ENCODE assay signal across 12 cellular contexts in the genomic region with DNA sequence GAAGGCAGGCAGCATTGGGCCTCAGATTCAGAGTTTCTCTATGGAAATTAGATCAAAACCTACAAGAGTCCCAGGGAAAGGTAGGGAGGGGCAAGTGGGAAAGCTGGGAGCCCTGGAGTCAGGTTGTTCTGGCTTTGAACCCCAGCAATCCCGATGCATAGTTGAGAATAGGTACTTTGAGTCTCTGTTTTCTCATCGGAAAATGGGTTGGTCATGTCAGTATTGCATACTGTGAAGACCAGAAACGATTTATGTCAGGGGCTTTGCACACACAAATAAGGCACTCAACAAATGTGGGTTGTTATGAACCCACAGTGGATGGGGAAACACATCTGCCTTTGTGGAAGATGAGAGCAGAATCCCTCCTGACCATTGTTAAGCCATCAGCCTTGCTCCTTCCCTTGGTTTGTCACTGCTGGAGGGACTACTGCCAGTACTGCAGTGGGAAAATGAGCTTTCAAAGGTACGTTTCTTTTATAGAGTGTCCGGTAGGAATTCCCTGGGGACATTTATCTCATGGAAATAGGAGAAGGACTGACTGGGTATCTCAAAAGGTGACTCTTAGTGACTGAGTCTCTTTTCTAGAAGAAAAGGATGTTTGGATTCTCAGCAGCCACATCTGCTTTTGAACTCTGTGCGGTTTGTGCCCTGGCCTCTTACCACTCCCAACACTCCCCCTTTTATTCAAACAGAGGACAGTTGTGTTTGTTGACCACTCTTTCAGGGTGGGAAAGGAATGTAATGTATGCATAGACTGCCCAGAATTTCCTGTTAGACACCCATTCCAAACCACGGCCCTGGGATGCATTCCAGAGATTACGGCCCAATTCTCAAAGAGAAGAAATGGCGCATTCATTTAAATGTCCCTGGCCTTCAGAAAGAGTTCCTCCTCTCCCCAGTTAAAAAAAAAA. TPM values are rescaled to one million over a fixed set of nuclear protein-coding genes. Genes with fewer than 3 reads are reported as not detected.
DNase-seq lines count a peak whose midpoint lies in the region; ATAC-seq, FAIRE-seq and TF ChIP-seq lines count a peak whose summit lies in the region.
"Had no signal": no experiment of that assay in that cellular context is flagged by ENCODE, and none has a peak within 500 bp of the region (broad histone marks: within the 10 kb centered on the region; RNA-seq: fewer than 3 reads in every experiment).

No MANE protein-coding gene starts in this region.

- intact Hi-C loops in Panc1 (cut with micrococcal nuclease; ENCODE audit: unreplicated experiment): no loop called here

- WGBS in esophagus, 2 donors: 64 to 68% methylated on average over 9 of the region's 9 CpGs

- H3K4me1 ChIP-seq in Panc1 (ENCODE audit: control insufficient read depth, insufficient read depth, low read length) (no peaks in the 10 kb centered on the region; the same call in 1 of the 2 replicates), esophagus (ENCODE audit: control insufficient read depth in 2 of 2, insufficient read depth in 2 of 2, low read length in 1 of 2) (peaks cover 6% of the 10 kb centered on the region in 2 donors), MM.1S (ENCODE audit: low read length) (no peaks in the 10 kb centered on the region)

- ATAC-seq in Panc1: peak; percentile 76
- ATAC-seq: naive thymus-derived CD4-positive, alpha-beta T cell had no signal

- H3K4me2 ChIP-seq in MM.1S (ENCODE audit: low read depth, low read length): no peak overlapping the region

- TF ChIP-seq POLR2A in GM12892 (IDR thresholded peaks at IDR 0.05; ENCODE audit: low read depth, low read length): no peak

- no peak overlapping the region for H3K9ac ChIP-seq in MM.1S (ENCODE audit: low read length)

- H3K27me3 ChIP-seq in Panc1 (ENCODE audit: control insufficient read depth, insufficient read depth, low read length) (no peaks in the 10 kb centered on the region), esophagus (ENCODE audit: control insufficient read depth in 1 of 2, insufficient read depth in 2 of 2, low read length in 2 of 2) (no peaks in the 10 kb centered on the region), MM.1S (replicated peaks; ENCODE audit: insufficient read depth, low read length) (no peaks in the 10 kb centered on the region)

- no peaks in the 10 kb centered on the region for H3F3A ChIP-seq in MM.1S (ENCODE audit: insufficient read depth, low read length)

- no peak overlapping the region for H2AFZ ChIP-seq in MM.1S (ENCODE audit: low read length)

- POLR2A ChIA-PET in Panc1 (lab: Charles Lee): no interaction called here

- H3K27ac ChIP-seq in Panc1 (ENCODE audit: low read length) (peak overlapping the region; percentile 39; the same call in 1 of the 2 replicates), esophagus (ENCODE audit: low read depth in 2 of 2, low read length in 1 of 2) (peak overlapping the region; percentile 2 to 4), MM.1S (ENCODE audit: low read length) (no peak overlapping the region)

- no peak overlapping the region for H3K4me3 ChIP-seq in Panc1 (ENCODE audit: low read depth in 2 of 2, low read length in 2 of 2)
- H3K4me3 ChIP-seq in esophagus (ENCODE audit: low read depth in 1 of 2, low read length in 2 of 2): no peak overlapping the region
- H3K4me3 ChIP-seq in MM.1S (ENCODE audit: low read length): no peak overlapping the region

- FAIRE-seq in GM12892 (lab: Jason Lieb, UNC): no peak

- no peaks in the 10 kb centered on the region for H3K9me3 ChIP-seq in Panc1 (ENCODE audit: control insufficient read depth, insufficient read depth, low read depth, low read length)
- no peaks in the 10 kb centered on the region for H3K9me3 ChIP-seq in esophagus (ENCODE audit: control insufficient read depth in 2 of 2, insufficient read depth in 1 of 2, low read depth in 1 of 2, low read length in 1 of 2)
- no peaks in the 10 kb centered on the region for H3K9me3 ChIP-seq in MM.1S (replicated peaks; ENCODE audit: insufficient read depth, low read length)

- peak; percentile 93 for DNase-seq in AG08395 (ENCODE audit: low spot score)
- DNase-seq in Panc1 (ENCODE audit: low read depth, low spot score): no peak
- peak; percentile 93 for DNase-seq in myocyte (ENCODE audit: low read depth)
- no peak for DNase-seq in DMS153 (lab: John Stamatoyannopoulos, UW)
- no peak for DNase-seq in GM12892 (ENCODE audit: insufficient read length)
- DNase-seq in MM.1S: no peak
- DNase-seq in D341Med (ENCODE audit: low spot score): no peak
- DNase-seq: activated T-cell treated with anti-CD3 and anti-CD28 coated beads, Interleukin-2, amount 50 U/mL, for 24 hours; GOT3; naive thymus-derived CD4-positive, alpha-beta T cell; NCI-H446 had no signal

- no peak for TF ChIP-seq CTCF in Panc1 (IDR thresholded peaks at IDR 0.05)
- TF ChIP-seq CTCF in MM.1S (IDR thresholded peaks at IDR 0.05; ENCODE audit: low read length): no peak

- no peaks in the 10 kb centered on the region for H3K36me3 ChIP-seq in Panc1 (ENCODE audit: control insufficient read depth, insufficient read depth, low read length)
- no peaks in the 10 kb centered on the region for H3K36me3 ChIP-seq in esophagus (ENCODE audit: control insufficient read depth in 2 of 2, insufficient read depth in 2 of 2, low read length in 1 of 2)
- no peaks in the 10 kb centered on the region for H3K36me3 ChIP-seq in MM.1S (replicated peaks; ENCODE audit: insufficient read depth, low read length)

- CTCF ChIA-PET in Panc1 (lab: Charles Lee): interaction anchor here (0.6 kb wide), 2 partner anchors 61 to 1013 kb away, joined by 6 to 8 read pairs; no protein-coding TSS in a partner anchor

- in situ Hi-C loops in Panc1 (cut with HindIII; ENCODE audit: low pct_unique_long_range_greater_than_20kb, low sequenced_read_pairs): no loop called here

- H3K79me2 ChIP-seq in MM.1S (ENCODE audit: low read length): no peaks in the 10 kb centered on the region

- no TSS peak for BruUV-seq in Panc1 (replicated peaks; lab: Mats Ljungman, UMichigan)

- H4K20me1 ChIP-seq in MM.1S (ENCODE audit: insufficient read depth, low read length): no peaks in the 10 kb centered on the region

- no peaks in the 10 kb centered on the region for H3K9me2 ChIP-seq in MM.1S (replicated peaks; ENCODE audit: insufficient read depth, low read length)

RNA-seq across cellular contexts. Expression of a gene that starts 54.6 kb away (rescaled TPM):
- 5.7 TPM for total RNA-seq in Panc1 (2021; ENCODE audit: unreplicated experiment)
- polyA plus RNA-seq in Panc1 (2012; ENCODE audit: insufficient read length): 6.9 TPM
- 10 to 100 TPM in 1 of 2 donors, 1 to 10 TPM in 1; 4.9 to 16.7 TPM for polyA plus RNA-seq in esophagus
- 5.5 and 7.9 TPM in 2 replicates for total RNA-seq in myocyte
- polyA plus RNA-seq in myocyte (2012): 4.0 TPM
- 4.0 TPM for polyA plus RNA-seq in GM12892 (2012; ENCODE audit: missing spikeins)

Comparison
In these comparisons a context has a peak if more than half of its experiments do, and no peak if none do; other contexts are left out.
1. DNase-seq: peak in AG08395 (single experiment) and myocyte (single experiment); none in Panc1 (single experiment), DMS153 (single experiment), GM12892 (single experiment), MM.1S (single experiment) and D341Med (single experiment).